ENCODE assay signal across 8 cellular contexts in the genomic region with DNA sequence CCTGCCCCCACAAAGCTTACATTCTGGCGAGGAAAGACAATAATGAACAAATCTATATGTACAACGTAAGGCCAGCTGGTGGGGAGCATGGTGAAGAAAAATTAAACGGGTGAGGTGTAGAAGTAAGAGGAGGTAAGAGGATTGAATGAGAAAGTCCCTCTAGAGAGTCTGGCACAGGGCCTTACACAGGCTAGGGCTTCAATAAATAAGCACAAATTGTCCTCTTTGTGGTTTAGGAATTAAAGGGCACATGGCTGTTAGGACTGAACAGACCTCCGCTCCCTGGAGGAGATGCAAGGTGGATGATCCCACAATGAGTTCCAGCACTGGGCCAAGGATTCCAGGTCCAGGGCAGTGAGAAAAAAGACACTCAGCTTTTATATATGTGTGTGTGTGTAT. TPM values are rescaled to one million over a fixed set of nuclear protein-coding genes. Genes with fewer than 3 reads are reported as not detected.
DNase-seq lines count a peak whose midpoint lies in the region; ATAC-seq lines count a peak whose summit lies in the region.

No MANE protein-coding gene starts in this region.

- H3K27ac ChIP-seq in ACC112 (ENCODE audit: low read depth, low read length) = peak overlapping the region; percentile 88
- peak overlapping the region; percentile 90 for H3K27ac ChIP-seq in HUES64 (ENCODE audit: low read depth, low read length)
- H3K27ac ChIP-seq in cingulate gyrus (ENCODE audit: low read depth, low read length) = peak overlapping the region; percentile 30
- H3K27ac ChIP-seq in muscle layer of duodenum (ENCODE audit: low read length) = peak overlapping the region; percentile 64

- H3K79me2 ChIP-seq in ACC112 (ENCODE audit: control insufficient read depth, insufficient read depth, low read length, unreplicated experiment) = no peaks in the 10 kb centered on the region

- H3K4me1 ChIP-seq in ACC112 (ENCODE audit: control insufficient read depth, insufficient read depth, low read length, unreplicated experiment) = peaks cover 26% of the 10 kb centered on the region
- peaks cover 13% of the 10 kb centered on the region; the same call in 1 of the 2 replicates for H3K4me1 ChIP-seq in HUES64 (ENCODE audit: insufficient read depth, low read length)
- H3K4me1 ChIP-seq in muscle layer of duodenum (ENCODE audit: control insufficient read depth in 1 of 2, insufficient read depth in 2 of 2, low read length in 2 of 2) = peaks cover 4 to 8% of the 10 kb centered on the region in 2 donors

- WGBS in HUES64 = 78% methylated on average over 4 of the region's 4 CpGs

- ATAC-seq in esophagus mucosa (no peak), HG02588 (IDR thresholded peaks at IDR 0.05; ENCODE audit: unreplicated experiment) (no peak)

- no peak for DNase-seq in NCI-H526 (lab: John Stamatoyannopoulos, UW)
- no peak for DNase-seq in dermis blood vessel endothelial cell

- 0 out of 2 replicates have a peak overlapping the region, but pooled peaks have one; percentile 28 for H3K4me3 ChIP-seq in ACC112 (ENCODE audit: low read depth, low read length)
- no peak overlapping the region for H3K4me3 ChIP-seq in HUES64 (ENCODE audit: low read length)
- no peak overlapping the region for H3K4me3 ChIP-seq in muscle layer of duodenum (ENCODE audit: low read depth in 1 of 2, low read length in 2 of 2)

- H3K27me3 ChIP-seq in ACC112 (ENCODE audit: insufficient read depth, low read length) (no peaks in the 10 kb centered on the region), HUES64 (ENCODE audit: insufficient read depth, low read length) (no peaks in the 10 kb centered on the region), muscle layer of duodenum (ENCODE audit: low read depth, low read length) (no peaks in the 10 kb centered on the region)

- no peaks in the 10 kb centered on the region for H3K9me3 ChIP-seq in HUES64 (ENCODE audit: insufficient read depth, low read depth, low read length)
- no peaks in the 10 kb centered on the region for H3K9me3 ChIP-seq in muscle layer of duodenum (ENCODE audit: control insufficient read depth in 1 of 2, low read length in 2 of 2)

- H2AFZ ChIP-seq in ACC112 (ENCODE audit: low read length, unreplicated experiment) = no peak overlapping the region

- peaks cover 4% of the 10 kb centered on the region; the same call in 1 of the 2 replicates for H3K36me3 ChIP-seq in ACC112 (ENCODE audit: insufficient read depth, low read length)
- H3K36me3 ChIP-seq in HUES64 (ENCODE audit: insufficient read depth, low read length) = no peaks in the 10 kb centered on the region
- H3K36me3 ChIP-seq in muscle layer of duodenum (ENCODE audit: control insufficient read depth in 1 of 2, insufficient read depth in 2 of 2, low read length in 2 of 2) = peaks cover 0 to 3% of the 10 kb centered on the region in 2 donors

- peak overlapping the region; percentile 71; the same call in 1 of the 2 replicates for H3K9ac ChIP-seq in HUES64 (ENCODE audit: low read depth, low read length)

RNA-seq across cellular contexts. Expression of gene HAPSTR1, which starts 43.1 kb away (rescaled TPM):
- 29.9 TPM for polyA plus RNA-seq in HUES64 (2013, experiment 1 of 2)
- polyA plus RNA-seq in HUES64 (2013, experiment 2 of 2) = 27.1 TPM
- 50.1 TPM for total RNA-seq in esophagus mucosa
- total RNA-seq in dermis blood vessel endothelial cell = 70.1 and 81.4 TPM in 2 replicates

Comparison
In these comparisons a context has a peak if more than half of its experiments do, and no peak if none do; other contexts are left out.
1. H3K27ac ChIP-seq: peak in every context shown above with its lines; median percentile 90 in HUES64; 88 in ACC112; 64 in muscle layer of duodenum; 30 in cingulate gyrus.